In genomic region chr16:46889942-46890300, GRCh38 we compare ENCODE assay signal across 18 cellular contexts. TPM values are rescaled to one million over a fixed set of nuclear protein-coding genes. Genes with fewer than 3 reads are reported as not detected.
DNase-seq lines count a peak whose midpoint lies in the region; ATAC-seq, FAIRE-seq and TF ChIP-seq lines count a peak whose summit lies in the region.
"Had no signal": no experiment of that assay in that cellular context is flagged by ENCODE, and none has a peak within 500 bp of the region (broad histone marks: within the 10 kb centered on the region; RNA-seq: fewer than 3 reads in every experiment).

No MANE protein-coding gene starts in this region.

- H4K20me1 ChIP-seq in MM.1S (ENCODE audit: insufficient read depth, low read length), result no peaks in the 10 kb centered on the region
- H4K20me1 ChIP-seq in HepG2 (ENCODE audit: insufficient read depth, low read length), result peaks cover 83% of the 10 kb centered on the region

- in situ Hi-C loops in HepG2 (cut with HindIII; ENCODE audit: extremely low pct_ligation_motif_present, low pct_unique_long_range_greater_than_20kb), result no loop called here

- POLR2A ChIA-PET in HepG2 (lab: Yijun Ruan, JAX), result interaction anchor here (0.9 to 11.8 kb wide), 5 partner anchors 14 to 36 kb away, joined by 3 to 306 read pairs (median 76); no protein-coding TSS in a partner anchor

- H3K4me1 ChIP-seq in MM.1S (ENCODE audit: low read length) (peaks cover 12% of the 10 kb centered on the region), HepG2 (ENCODE audit: insufficient read depth, low read length) (peaks cover 93% of the 10 kb centered on the region), colonic mucosa (no peaks in the 10 kb centered on the region)

- H3K9ac ChIP-seq in MM.1S (ENCODE audit: low read length), result peak overlapping the region; percentile 36; the same call in 1 of the 2 replicates
- H3K9ac ChIP-seq in HepG2 (ENCODE audit: insufficient read depth, low read depth, low read length), result peak overlapping the region; percentile 42; the same call in 1 of the 2 replicates
- no peak overlapping the region for H3K9ac ChIP-seq in colonic mucosa (ENCODE audit: low read depth in 2 of 2, low read length in 2 of 2)

- peak overlapping the region in 2 of 7 donors; percentile 48 to 70 for H3K27ac Mint-ChIP-seq in CD14-positive monocyte
- H3K27ac Mint-ChIP-seq: activated CD8-positive, alpha-beta T cell treated with anti-CD3 and anti-CD28 coated beads, Interleukin-2, amount 10 ng/mL, durations not matched to agents 7 days and 5 days; activated T-helper 2 cell treated with anti-CD3 and anti-CD28 coated beads, Interferon-gamma antibody, Interleukin-2, Interleukin-4, amounts not matched to agents 10 μg/mL and 5 μg/mL and 100 μg/mL, durations not matched to agents 14 hours and 24 hours and 36 hours had no signal

- no peak for DNase-seq in CD14-positive monocyte (ENCODE audit: low spot score)
- peak; percentile 67 for DNase-seq in MM.1S
- DNase-seq in HepG2 (ENCODE audit: low spot score), result no peak
- DNase-seq in colonic mucosa, result no peak
- no peak for DNase-seq in stimulated activated CD4-positive, alpha-beta T cell treated with anti-CD3 and anti-CD28 coated beads, Interleukin-2, amount 100 ng/mL, for 24 hours
- no peak for DNase-seq in D341Med (ENCODE audit: low spot score)
- DNase-seq: activated CD8-positive, alpha-beta T cell treated with anti-CD3 and anti-CD28 coated beads, Interleukin-2, amount 10 ng/mL, durations not matched to agents 7 days and 5 days; GF-D8; naive thymus-derived CD8-positive, alpha-beta T cell; NCI-H1092 treated with DMSO at 0.1 percent for 48 hours; stimulated activated CD4-positive, alpha-beta T cell treated with anti-CD3 and anti-CD28 coated beads, Interleukin-2, amount 100 ng/mL, for 48 hours; upper lobe of left lung had no signal

- no peak for FAIRE-seq in HepG2 (lab: Jason Lieb, UNC)
- FAIRE-seq: A549 had no signal

- H3K4me3 ChIP-seq in MM.1S (ENCODE audit: low read length) (peak overlapping the region; percentile 37; the same call in 1 of the 2 replicates), HepG2 (replicated peaks in 1 of 3; ENCODE audit: insufficient read depth in 1 of 3, low read depth in 2 of 3, low read length in 3 of 3) (peak overlapping the region in 1 of 3 experiments; percentile 36; a peak in 1 of 6 replicates), colonic mucosa (no peak overlapping the region)
- H3K4me3 ChIP-seq: A549, SJSA1, upper lobe of left lung had no signal

- TF ChIP-seq EP300 in HepG2 (IDR thresholded peaks at IDR 0.05; ENCODE audit: low read depth in 2 of 2, low read length in 2 of 2), result no peak
- no peak for TF ChIP-seq EP300 in HepG2 (CRISPR knock-in tag; IDR thresholded peaks at IDR 0.05; ENCODE audit: borderline replicate concordance)

- no peaks in the 10 kb centered on the region; the same call in 1 of the 2 replicates for H3F3A ChIP-seq in MM.1S (ENCODE audit: insufficient read depth, low read length)

- peaks cover 0 to 8% (median 5%) of the 10 kb centered on the region in 3 donors for H3K27me3 Mint-ChIP-seq in CD14-positive monocyte (ENCODE audit: low read depth in 3 of 3)

- H3K4me1 Mint-ChIP-seq in CD14-positive monocyte, result peaks cover 33% of the 10 kb centered on the region

- CTCF ChIA-PET in HepG2 (lab: Yijun Ruan, JAX; ENCODE audit: low intra/inter-chr PET ratio, low total read pairs), result no interaction called here

- H2AFZ ChIP-seq in MM.1S (ENCODE audit: low read length) (peak overlapping the region; percentile 12), HepG2 (ENCODE audit: low read length) (no peak overlapping the region)

- H3K9me3 ChIP-seq in MM.1S (replicated peaks; ENCODE audit: insufficient read depth, low read length), result no peaks in the 10 kb centered on the region
- H3K9me3 ChIP-seq in HepG2 (ENCODE audit: low read length), result no peaks in the 10 kb centered on the region
- H3K9me3 ChIP-seq in colonic mucosa, result no peaks in the 10 kb centered on the region
- H3K9me3 ChIP-seq: A549, SJSA1, upper lobe of left lung had no signal

- H3K27ac ChIP-seq in MM.1S (ENCODE audit: low read length), result peak overlapping the region; percentile 50; the same call in 1 of the 2 replicates
- peak overlapping the region; percentile 28 for H3K27ac ChIP-seq in HepG2 (ENCODE audit: extremely low read length, insufficient read depth, low read length)
- no peak overlapping the region for H3K27ac ChIP-seq in colonic mucosa
- H3K27ac ChIP-seq: A549, SJSA1, upper lobe of left lung had no signal

- H3K79me2 ChIP-seq in MM.1S (ENCODE audit: low read length), result peaks cover 71% of the 10 kb centered on the region
- peaks cover 95% of the 10 kb centered on the region for H3K79me2 ChIP-seq in HepG2 (ENCODE audit: insufficient read depth, low read length)

- H3K36me3 ChIP-seq in MM.1S (replicated peaks; ENCODE audit: insufficient read depth, low read length), result no peaks in the 10 kb centered on the region
- H3K36me3 ChIP-seq in HepG2 (replicated peaks in 1 of 2; ENCODE audit: control insufficient read depth in 1 of 2, insufficient read depth in 2 of 2, low read length in 2 of 2), result peaks cover 20 to 66% of the 10 kb centered on the region in 2 experiments
- no peaks in the 10 kb centered on the region for H3K36me3 ChIP-seq in colonic mucosa
- H3K36me3 ChIP-seq: SJSA1, upper lobe of left lung had no signal

- H3K36me3 Mint-ChIP-seq in CD14-positive monocyte, result peaks cover 0 to 9% of the 10 kb centered on the region in 2 donors
- H3K36me3 Mint-ChIP-seq: naive thymus-derived CD8-positive, alpha-beta T cell had no signal

- TF ChIP-seq POLR2A in HepG2 (IDR thresholded peaks at IDR 0.05; ENCODE audit: insufficient read depth in 1 of 2, low read depth in 2 of 2, low read length in 2 of 2), result no peak

- no peaks in the 10 kb centered on the region for H3K27me3 ChIP-seq in MM.1S (replicated peaks; ENCODE audit: insufficient read depth, low read length)
- H3K27me3 ChIP-seq in HepG2 (ENCODE audit: control insufficient read depth in 1 of 2, insufficient read depth in 2 of 2, low read length in 2 of 2), result no peaks in the 10 kb centered on the region; a peak in 1 of 5 replicates
- H3K27me3 ChIP-seq in colonic mucosa, result no peaks in the 10 kb centered on the region
- H3K27me3 ChIP-seq: SJSA1, upper lobe of left lung had no signal

- peak overlapping the region; percentile 63 for H3K4me2 ChIP-seq in MM.1S (ENCODE audit: low read depth, low read length)
- peak overlapping the region; percentile 53 for H3K4me2 ChIP-seq in HepG2 (ENCODE audit: low read depth, low read length)
- H3K4me2 ChIP-seq: A549 had no signal

- peak overlapping the region; percentile 35 to 78 for H3K4me3 Mint-ChIP-seq in CD14-positive monocyte
- H3K4me3 Mint-ChIP-seq: activated CD8-positive, alpha-beta T cell treated with anti-CD3 and anti-CD28 coated beads, Interleukin-2, amount 10 ng/mL, durations not matched to agents 7 days and 5 days; naive thymus-derived CD8-positive, alpha-beta T cell had no signal

- 88% methylated on average over 5 of the region's 5 CpGs for WGBS in HepG2 (ENCODE audit: low lambda C conversion rate)

- TF ChIP-seq RAD21 in HepG2 (CRISPR knock-in tag; IDR thresholded peaks at IDR 0.05), result no peak

- peaks cover 0 to 4% (median 0%) of the 10 kb centered on the region in 7 donors for H3K9me3 Mint-ChIP-seq in CD14-positive monocyte
- H3K9me3 Mint-ChIP-seq: activated T-helper 2 cell treated with anti-CD3 and anti-CD28 coated beads, Interferon-gamma antibody, Interleukin-2, Interleukin-4, amounts not matched to agents 10 μg/mL and 5 μg/mL and 100 μg/mL, durations not matched to agents 14 hours and 24 hours and 36 hours; naive thymus-derived CD8-positive, alpha-beta T cell had no signal

- H3K9me2 ChIP-seq in MM.1S (replicated peaks; ENCODE audit: insufficient read depth, low read length), result no peaks in the 10 kb centered on the region

- peak; percentile 68 for ATAC-seq in GM21619 (IDR thresholded peaks at IDR 0.05; ENCODE audit: unreplicated experiment)
- ATAC-seq in HepG2, result no peak
- no peak for ATAC-seq in HG03521 (IDR thresholded peaks at IDR 0.05; ENCODE audit: unreplicated experiment)
- ATAC-seq: A549; activated CD8-positive, alpha-beta T cell treated with anti-CD3 and anti-CD28 coated beads, Interleukin-2, amount 10 ng/mL, durations not matched to agents 7 days and 5 days; HCT116; naive thymus-derived CD8-positive, alpha-beta T cell had no signal

- intact Hi-C loops in CD14-positive monocyte (cut with micrococcal nuclease) (loop anchor here in 1 of 2 donors (5.0 kb wide), 1 partner anchor 38 kb away; no protein-coding TSS in a partner anchor), HepG2 (cut with micrococcal nuclease; ENCODE audit: unreplicated experiment) (no loop called here), colonic mucosa (cut with DNase I) (no loop called here)

- BruUV-seq in HepG2 (replicated peaks; lab: Mats Ljungman, UMichigan), result no TSS peak

- TF ChIP-seq CTCF in CD14-positive monocyte (IDR thresholded peaks at IDR 0.05) (no peak), MM.1S (IDR thresholded peaks at IDR 0.05; ENCODE audit: low read length) (no peak), HepG2 (CRISPR knock-in tag; IDR thresholded peaks at IDR 0.05) (no peak), colonic mucosa (IDR thresholded peaks at IDR 0.05) (no peak)

RNA-seq across cellular contexts. Expression of gene GPT2, which starts 5.8 kb away (rescaled TPM):
- polyA plus RNA-seq in CD14-positive monocyte (1 to 10 TPM in 1 of 2 donors, under 1 TPM in 1; 0.98 to 1.4 TPM), HepG2 (2011; rRNA removed) (267 and 269 TPM in 2 replicates)
- total RNA-seq in HepG2 (2016; rRNA removed; fragmentation: Illumina TruSeq; extraction: Trizol) (130 and 138 TPM in 2 replicates), colonic mucosa (10 to 100 TPM; 28.8 to 45.3 TPM)
- total RNA-seq in HepG2 (2016; cell fraction: cytosol; rRNA removed; fragmentation: Illumina TruSeq; extraction: Trizol; ENCODE audit: low read depth), result 22.1 and 23.2 TPM in 2 replicates
- 114 and 146 TPM in 2 replicates for total RNA-seq in HepG2 (2016; cell fraction: insoluble cytoplasmic fraction; rRNA removed; fragmentation: Illumina TruSeq; extraction: Trizol)
- total RNA-seq in HepG2 (2016; cell fraction: membrane; rRNA removed; fragmentation: Illumina TruSeq; extraction: Trizol), result 63.0 and 65.0 TPM in 2 replicates
- 59.4 and 71.5 TPM in 2 replicates for total RNA-seq in HepG2 (2016; cell fraction: nucleus; rRNA removed; fragmentation: Illumina TruSeq; extraction: Trizol)
- 182 and 277 TPM in 2 replicates for polyA plus RNA-seq in HepG2 (2011; cell fraction: cytosol; rRNA removed)
- polyA plus RNA-seq in HepG2 (2011; cell fraction: nucleus; rRNA removed), result 334 and 385 TPM in 2 replicates
- 220 and 249 TPM in 2 replicates for polyA plus RNA-seq in HepG2 (2012)
- 21.5 and 27.7 TPM in 2 replicates for polyA plus RNA-seq in HepG2 (2016; cell fraction: cytosol; fragmentation: Illumina TruSeq; extraction: Trizol; ENCODE audit: low read depth)
- 122 and 156 TPM in 2 replicates for polyA plus RNA-seq in HepG2 (2016; cell fraction: insoluble cytoplasmic fraction; fragmentation: Illumina TruSeq; extraction: Trizol; ENCODE audit: low read depth)
- polyA plus RNA-seq in HepG2 (2016; cell fraction: membrane; fragmentation: Illumina TruSeq; extraction: Trizol; ENCODE audit: low read depth), result 42.5 and 45.9 TPM in 2 replicates
- 148 and 163 TPM in 2 replicates for polyA plus RNA-seq in HepG2 (2016; cell fraction: nucleus; fragmentation: Illumina TruSeq; extraction: Trizol; ENCODE audit: insufficient read depth, low read depth)
- 33.0 and 786 TPM in 2 replicates for polyA minus RNA-seq in HepG2 (2011; rRNA and poly(A)+ RNA removed; ENCODE audit: low replicate concordance)
- 198 TPM in 2 replicates for polyA minus RNA-seq in HepG2 (2011; cell fraction: cytosol; rRNA and poly(A)+ RNA removed)
- polyA minus RNA-seq in HepG2 (2011; cell fraction: nucleus; rRNA and poly(A)+ RNA removed), result 79.2 and 86.4 TPM in 2 replicates

RNA-seq across cellular contexts. Expression of gene C16orf87, which starts 58.9 kb away (rescaled TPM):
- 1 to 10 TPM; 7.6 to 9.7 TPM for polyA plus RNA-seq in CD14-positive monocyte
- total RNA-seq in HepG2 (2016; rRNA removed; fragmentation: Illumina TruSeq; extraction: Trizol), result 19.5 and 27.6 TPM in 2 replicates
- total RNA-seq in HepG2 (2016; cell fraction: cytosol; rRNA removed; fragmentation: Illumina TruSeq; extraction: Trizol; ENCODE audit: low read depth), result 12.4 and 15.0 TPM in 2 replicates
- total RNA-seq in HepG2 (2016; cell fraction: insoluble cytoplasmic fraction; rRNA removed; fragmentation: Illumina TruSeq; extraction: Trizol), result 20.6 and 26.6 TPM in 2 replicates
- 21.9 and 26.0 TPM in 2 replicates for total RNA-seq in HepG2 (2016; cell fraction: membrane; rRNA removed; fragmentation: Illumina TruSeq; extraction: Trizol)
- total RNA-seq in HepG2 (2016; cell fraction: nucleus; rRNA removed; fragmentation: Illumina TruSeq; extraction: Trizol), result 10.7 and 12.4 TPM in 2 replicates
- 5.7 and 8.6 TPM in 2 replicates for polyA plus RNA-seq in HepG2 (2011; rRNA removed)
- polyA plus RNA-seq in HepG2 (2011; cell fraction: cytosol; rRNA removed), result 4.2 and 5.6 TPM in 2 replicates
- 2.1 and 3.9 TPM in 2 replicates for polyA plus RNA-seq in HepG2 (2011; cell fraction: nucleus; rRNA removed)
- polyA plus RNA-seq in HepG2 (2012), result 12.9 and 18.1 TPM in 2 replicates
- 8.5 and 11.4 TPM in 2 replicates for polyA plus RNA-seq in HepG2 (2016; cell fraction: cytosol; fragmentation: Illumina TruSeq; extraction: Trizol; ENCODE audit: low read depth)
- polyA plus RNA-seq in HepG2 (2016; cell fraction: insoluble cytoplasmic fraction; fragmentation: Illumina TruSeq; extraction: Trizol; ENCODE audit: low read depth), result 31.9 and 33.4 TPM in 2 replicates
- polyA plus RNA-seq in HepG2 (2016; cell fraction: membrane; fragmentation: Illumina TruSeq; extraction: Trizol; ENCODE audit: low read depth), result 14.6 and 16.7 TPM in 2 replicates
- 17.0 and 18.6 TPM in 2 replicates for polyA plus RNA-seq in HepG2 (2016; cell fraction: nucleus; fragmentation: Illumina TruSeq; extraction: Trizol; ENCODE audit: insufficient read depth, low read depth)
- polyA minus RNA-seq in HepG2 (2011; rRNA and poly(A)+ RNA removed; ENCODE audit: low replicate concordance), result 3.1 and 4.3 TPM in 2 replicates
- 5.7 and 6.3 TPM in 2 replicates for polyA minus RNA-seq in HepG2 (2011; cell fraction: cytosol; rRNA and poly(A)+ RNA removed)
- 10.3 and 11.4 TPM in 2 replicates for polyA minus RNA-seq in HepG2 (2011; cell fraction: nucleus; rRNA and poly(A)+ RNA removed)
- 1 to 10 TPM; 4.8 to 6.7 TPM for total RNA-seq in colonic mucosa

Comparison
In these comparisons a context has a peak if more than half of its experiments do, and no peak if none do; other contexts are left out.
1. H3K9ac ChIP-seq: peak in MM.1S (single experiment) and HepG2 (single experiment); none in colonic mucosa (0 of 2).